In the genomic region with DNA sequence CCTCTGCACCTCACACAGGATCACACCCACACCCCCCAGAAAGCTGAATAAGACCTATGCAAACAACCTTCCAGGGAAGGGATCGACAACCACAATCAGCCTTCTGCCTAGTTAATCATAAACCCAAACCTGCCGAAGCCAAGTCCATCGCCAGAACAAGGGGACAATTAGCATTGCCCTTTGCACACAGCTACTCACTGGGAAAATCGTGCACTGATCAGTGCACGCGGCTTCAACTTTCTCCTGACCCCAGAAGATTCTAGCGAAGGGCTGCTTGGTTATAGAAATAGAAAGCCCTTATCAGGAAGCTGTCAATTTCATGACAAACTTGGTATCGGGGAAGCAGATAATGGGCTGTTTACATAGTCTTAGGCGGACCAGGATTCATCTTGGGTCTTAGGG, we compare ENCODE assay signal across 16 cellular contexts. TPM values are rescaled to one million over a fixed set of nuclear protein-coding genes. Genes with fewer than 3 reads are reported as not detected.
A peak's percentile ranks its signal among the peaks of the same experiment; 100 is the strongest.
DNase-seq lines count a peak whose midpoint lies in the region; ATAC-seq and TF ChIP-seq lines count a peak whose summit lies in the region.
"Had no signal": no experiment of that assay in that cellular context is flagged by ENCODE, and none has a peak within 500 bp of the region (broad histone marks: within the 10 kb centered on the region; RNA-seq: fewer than 3 reads in every experiment).

No MANE protein-coding gene starts in this region.

- H3K27ac Mint-ChIP-seq in endodermal cell = peak overlapping the region; percentile 26
- peak overlapping the region in 7 of 9 donors; percentile 4 to 83 (median 63) for H3K27ac Mint-ChIP-seq in naive thymus-derived CD4-positive, alpha-beta T cell

- DNase-seq in HT-29 (ENCODE audit: low spot score) (peak; percentile 77), endodermal cell (peak; percentile 57), NK-92 (lab: John Stamatoyannopoulos, UW; ENCODE audit: unreplicated experiment) (no peak), caudate nucleus (lab: John Stamatoyannopoulos, UW) (no peak), dedifferentiated amniotic fluid mesenchymal stem cell (ENCODE audit: extremely low spot score) (no peak)
- no peak for DNase-seq in naive thymus-derived CD4-positive, alpha-beta T cell
- DNase-seq: activated T-cell treated with anti-CD3 and anti-CD28 coated beads, Interleukin-2, amount 50 U/mL, for 1 hour; amygdala; hypothalamus; NCI-H1092 treated with DMSO at 0.1 percent for 48 hours; NCI-H345; occipital lobe; spleen had no signal

- H3K27ac ChIP-seq in BLaER1 treated with 17β-estradiol and CSF1 and Interleukin-3, amounts not matched to agents 10 nM and 100 nM = peak overlapping the region in 6 of 11 experiments; percentile 58 to 85 (median 63); a peak in 10 of 22 replicates
- H3K27ac ChIP-seq in endodermal cell (ENCODE audit: low read depth, low read length) (no peak overlapping the region), caudate nucleus (ENCODE audit: low read depth, low read length) (no peak overlapping the region)
- H3K27ac ChIP-seq in naive thymus-derived CD4-positive, alpha-beta T cell (ENCODE audit: low read depth, low read length) = no peak overlapping the region

- peak overlapping the region in 5 of 11 experiments; percentile 28 to 90 (median 73); a peak in 11 of 22 replicates for H3K4me2 ChIP-seq in BLaER1 treated with 17β-estradiol and CSF1 and Interleukin-3, amounts not matched to agents 10 nM and 100 nM

- 70 to 100% methylated on average over 3 to 9 of the region's 9 CpGs for WGBS in endodermal cell (ENCODE audit: insufficient coverage in 1 of 2, insufficient read length in 1 of 2), 2 experiments

- intact Hi-C loops in naive thymus-derived CD4-positive, alpha-beta T cell (cut with micrococcal nuclease) = no loop called here

- peak overlapping the region; percentile 32 for H3K4me3 Mint-ChIP-seq in endodermal cell
- H3K4me3 Mint-ChIP-seq in naive thymus-derived CD4-positive, alpha-beta T cell = peak overlapping the region in 2 of 10 donors; percentile 24 to 81

- H3K36me3 ChIP-seq in BLaER1 treated with 17β-estradiol and CSF1 and Interleukin-3, amounts not matched to agents 10 nM and 100 nM = peaks cover 0 to 100% (median 84%) of the 10 kb centered on the region in 11 experiments; a peak in 19 of 22 replicates
- no peaks in the 10 kb centered on the region for H3K36me3 ChIP-seq in endodermal cell (ENCODE audit: control insufficient read depth, insufficient read depth, low read length)
- peaks cover 0 to 13% (median 0%) of the 10 kb centered on the region in 3 experiments for H3K36me3 ChIP-seq in naive thymus-derived CD4-positive, alpha-beta T cell (ENCODE audit: control insufficient read depth in 2 of 3, insufficient read depth in 3 of 3, low read length in 3 of 3)

- H3K27me3 ChIP-seq in BLaER1 treated with 17β-estradiol and CSF1 and Interleukin-3, amounts not matched to agents 10 nM and 100 nM = no peaks in the 10 kb centered on the region
- peaks cover under 1% of the 10 kb centered on the region for H3K27me3 ChIP-seq in endodermal cell (ENCODE audit: control insufficient read depth, insufficient read depth, low read length, poor library complexity, severe bottlenecking)
- H3K27me3 ChIP-seq in naive thymus-derived CD4-positive, alpha-beta T cell (ENCODE audit: control insufficient read depth in 2 of 2, insufficient read depth in 2 of 2, low read length in 2 of 2) = no peaks in the 10 kb centered on the region
- H3K27me3 ChIP-seq: spleen had no signal

- CTCF ChIA-PET in naive thymus-derived CD4-positive, alpha-beta T cell (lab: Charles Lee) = interaction anchor here (0.5 to 0.6 kb wide), 2 partner anchors 27 to 1121 kb away, joined by 3 to 4 read pairs; no protein-coding TSS in a partner anchor

- no peaks in the 10 kb centered on the region for H3K9me3 Mint-ChIP-seq in endodermal cell
- H3K9me3 Mint-ChIP-seq in naive thymus-derived CD4-positive, alpha-beta T cell = peaks cover 0 to 2% (median 0%) of the 10 kb centered on the region in 11 donors

- ATAC-seq in naive thymus-derived CD4-positive, alpha-beta T cell = no peak
- ATAC-seq in GM21381 (IDR thresholded peaks at IDR 0.05; ENCODE audit: unreplicated experiment) = no peak
- ATAC-seq: esophagus mucosa had no signal

- POLR2A ChIA-PET in naive thymus-derived CD4-positive, alpha-beta T cell (lab: Charles Lee) = interaction anchor here (4.2 kb wide), 1 partner anchor 27 kb away, joined by 39 read pairs; no protein-coding TSS in a partner anchor

- H4K20me1 ChIP-seq in BLaER1 treated with 17β-estradiol and CSF1 and Interleukin-3, amounts not matched to agents 10 nM and 100 nM = peaks cover 0 to 58% (median 24%) of the 10 kb centered on the region in 11 experiments; a peak in 9 of 22 replicates

- TF ChIP-seq CTCF in endodermal cell (conservative IDR thresholded peaks at IDR 0.05) = no peak

- no peak overlapping the region for H3K4me3 ChIP-seq in BLaER1 treated with 17β-estradiol and CSF1 and Interleukin-3, amounts not matched to agents 10 nM and 100 nM
- no peak overlapping the region for H3K4me3 ChIP-seq in endodermal cell (ENCODE audit: low read length)
- H3K4me3 ChIP-seq in naive thymus-derived CD4-positive, alpha-beta T cell (ENCODE audit: low read length) = no peak overlapping the region

- no peak overlapping the region for H3K9ac ChIP-seq in BLaER1 treated with 17β-estradiol and CSF1 and Interleukin-3, amounts not matched to agents 10 nM and 100 nM
- no peak overlapping the region for H3K9ac ChIP-seq in endodermal cell (ENCODE audit: extremely low read depth, low read length, poor library complexity, severe bottlenecking)

- peaks cover 11 to 100% (median 92%) of the 10 kb centered on the region in 10 experiments for H3K4me1 ChIP-seq in BLaER1 treated with 17β-estradiol and CSF1 and Interleukin-3, amounts not matched to agents 10 nM and 100 nM
- peaks cover 4% of the 10 kb centered on the region for H3K4me1 ChIP-seq in endodermal cell (ENCODE audit: control insufficient read depth, insufficient read depth, low read length)
- H3K4me1 ChIP-seq in naive thymus-derived CD4-positive, alpha-beta T cell (ENCODE audit: control insufficient read depth in 2 of 2, insufficient read depth in 2 of 2, low read length in 2 of 2) = peaks cover 67 to 72% of the 10 kb centered on the region in 2 donors

- no peaks in the 10 kb centered on the region for H3K27me3 Mint-ChIP-seq in endodermal cell (ENCODE audit: insufficient read depth)
- no peaks in the 10 kb centered on the region for H3K27me3 Mint-ChIP-seq in naive thymus-derived CD4-positive, alpha-beta T cell

- peaks cover 45% of the 10 kb centered on the region for H3K4me1 Mint-ChIP-seq in endodermal cell
- H3K4me1 Mint-ChIP-seq in naive thymus-derived CD4-positive, alpha-beta T cell = peaks cover 74 to 97% (median 94%) of the 10 kb centered on the region in 7 donors

- no peaks in the 10 kb centered on the region for H3K36me3 Mint-ChIP-seq in endodermal cell (ENCODE audit: low read depth)
- H3K36me3 Mint-ChIP-seq in naive thymus-derived CD4-positive, alpha-beta T cell = peaks cover 0 to 49% (median 22%) of the 10 kb centered on the region in 5 donors

- peaks cover 0 to 7% (median 0%) of the 10 kb centered on the region in 11 experiments; a peak in 6 of 22 replicates for H3K9me3 ChIP-seq in BLaER1 treated with 17β-estradiol and CSF1 and Interleukin-3, amounts not matched to agents 10 nM and 100 nM (replicated peaks in 1 of 11)
- no peaks in the 10 kb centered on the region for H3K9me3 ChIP-seq in endodermal cell (ENCODE audit: control insufficient read depth, low read length)
- no peaks in the 10 kb centered on the region for H3K9me3 ChIP-seq in naive thymus-derived CD4-positive, alpha-beta T cell (ENCODE audit: control insufficient read depth in 2 of 3, low read length in 3 of 3)
- H3K9me3 ChIP-seq: spleen had no signal

RNA-seq across cellular contexts. Expression of gene RUNX1, which starts 29.5 kb away (rescaled TPM):
- total RNA-seq in HT-29 (2014; rRNA removed; shearing (Covaris generic)) = 17.6 and 26.7 TPM in 2 replicates
- total RNA-seq in endodermal cell = 1 to 10 TPM in 1 of 2 donors, under 1 TPM in 1; 0.31 to 2.8 TPM
- 0.50 TPM for polyA plus RNA-seq in endodermal cell (2013, experiment 1 of 2)
- 1.0 TPM for polyA plus RNA-seq in endodermal cell (2013, experiment 2 of 2)
- total RNA-seq in naive thymus-derived CD4-positive, alpha-beta T cell = 100 to 1,000 TPM in 1 of 5 experiments, 10 to 100 TPM in 4; 55.3 to 154 (median 98.5) TPM
- 10 to 100 TPM; 27.9 to 42.8 TPM for polyA plus RNA-seq in naive thymus-derived CD4-positive, alpha-beta T cell

Comparison
In these comparisons a context has a peak if more than half of its experiments do, and no peak if none do; other contexts are left out.
1. H3K27ac ChIP-seq: peak in BLaER1 treated with 17β-estradiol and CSF1 and Interleukin-3, amounts not matched to agents 10 nM and 100 nM (6 of 11); none in endodermal cell (single experiment), naive thymus-derived CD4-positive, alpha-beta T cell (single experiment) and caudate nucleus (single experiment).
2. DNase-seq: peak in HT-29 (single experiment) and endodermal cell (single experiment); none in naive thymus-derived CD4-positive, alpha-beta T cell (0 of 9), NK-92 (single experiment), caudate nucleus (0 of 61) and dedifferentiated amniotic fluid mesenchymal stem cell (single experiment).